In the genomic region with DNA sequence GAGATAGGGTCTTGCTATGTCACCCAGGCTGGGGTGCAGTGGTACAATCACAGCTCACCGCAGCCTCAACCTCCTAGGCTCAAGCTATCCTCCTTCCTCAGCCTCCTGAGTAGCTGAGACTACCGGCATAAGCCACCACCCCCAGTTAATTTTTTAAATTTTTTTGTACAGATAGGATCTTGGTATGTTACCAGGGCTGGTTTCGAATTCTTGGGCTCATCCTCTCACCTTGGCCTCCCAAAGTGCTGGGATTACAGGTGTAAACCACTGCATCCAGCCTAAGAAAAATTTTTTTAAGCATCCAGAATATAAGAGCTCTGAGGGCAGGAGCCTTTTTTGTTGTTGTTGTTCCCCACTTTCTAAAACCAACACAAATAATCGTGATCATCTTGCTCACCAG, we compare ENCODE assay signal across 27 cellular contexts. TPM values are rescaled to one million over a fixed set of nuclear protein-coding genes. Genes with fewer than 3 reads are reported as not detected.
"Had no signal": no experiment of that assay in that cellular context is flagged by ENCODE, and none has a peak within 500 bp of the region (broad histone marks: within the 10 kb centered on the region; RNA-seq: fewer than 3 reads in every experiment).

No MANE protein-coding gene starts in this region.

- H3K9me3 Mint-ChIP-seq: stimulated activated effector memory CD8-positive, alpha-beta T cell treated with anti-CD3 and anti-CD28 coated beads, Interleukin-12 subunit alpha, Interleukin-12 subunit beta, amount 100 ng/mL, for 72 hours; stimulated activated memory B cell treated with anti-CD40 and anti-IgM and Interleukin-4, amounts not matched to agents 10 μg/mL and 1 μg/mL and 100 μg/mL, for 72 hours; stimulated activated naive B cell treated with anti-CD40 and anti-IgM and Interleukin-4, amounts not matched to agents 10 μg/mL and 1 μg/mL and 100 μg/mL, for 72 hours; stimulated activated naive CD8-positive, alpha-beta T cell treated with anti-CD3 and anti-CD28 coated beads, Interleukin-15, amount 100 ng/mL, for 72 hours; stimulated activated naive CD8-positive, alpha-beta T cell treated with anti-CD3 and anti-CD28 coated beads, Interleukin-15, Interleukin-2, amounts not matched to agents 100 ng/mL and 50 ng/mL, for 24 hours; type B pancreatic cell had no signal

- H3K4me3 ChIP-seq: stomach, suprapubic skin, testis, thoracic aorta, thyroid gland, tibial artery, tibial nerve, transverse colon, upper lobe of left lung, upper lobe of right lung, uterus, vagina had no signal

- H3K27ac Mint-ChIP-seq: stimulated activated memory B cell treated with anti-CD40 and anti-IgM and Interleukin-4, amounts not matched to agents 10 μg/mL and 1 μg/mL and 100 μg/mL, for 72 hours; stimulated activated naive B cell treated with anti-CD40 and anti-IgM and Interleukin-4, amounts not matched to agents 10 μg/mL and 1 μg/mL and 100 μg/mL, for 72 hours; stimulated activated naive CD8-positive, alpha-beta T cell treated with anti-CD3 and anti-CD28 coated beads, Interleukin-15, amount 100 ng/mL, for 72 hours; stimulated activated naive CD8-positive, alpha-beta T cell treated with anti-CD3 and anti-CD28 coated beads, Interleukin-15, Interleukin-2, amounts not matched to agents 100 ng/mL and 50 ng/mL, for 24 hours; type B pancreatic cell had no signal

- H3K4me1 ChIP-seq: stomach, testis, thyroid gland, tibial artery, tibial nerve, transverse colon, upper lobe of left lung, upper lobe of right lung, uterus, vagina had no signal

- H3K4me3 Mint-ChIP-seq: stimulated activated effector memory CD8-positive, alpha-beta T cell treated with anti-CD3 and anti-CD28 coated beads, Interleukin-12 subunit alpha, Interleukin-12 subunit beta, amount 100 ng/mL, for 72 hours; stimulated activated memory B cell treated with anti-CD40 and anti-IgM and Interleukin-4, amounts not matched to agents 10 μg/mL and 1 μg/mL and 100 μg/mL, for 72 hours; stimulated activated naive B cell treated with anti-CD40 and anti-IgM and Interleukin-4, amounts not matched to agents 10 μg/mL and 1 μg/mL and 100 μg/mL, for 72 hours; stimulated activated naive CD8-positive, alpha-beta T cell treated with anti-CD3 and anti-CD28 coated beads, Interleukin-15, amount 100 ng/mL, for 72 hours; stimulated activated naive CD8-positive, alpha-beta T cell treated with anti-CD3 and anti-CD28 coated beads, Interleukin-15, Interleukin-2, amounts not matched to agents 100 ng/mL and 50 ng/mL, for 24 hours; type B pancreatic cell had no signal

- H3K36me3 ChIP-seq: uterus had no signal

- H3K4me1 Mint-ChIP-seq: stimulated activated effector memory CD8-positive, alpha-beta T cell treated with anti-CD3 and anti-CD28 coated beads, Interleukin-12 subunit alpha, Interleukin-12 subunit beta, amount 100 ng/mL, for 72 hours; stimulated activated memory B cell treated with anti-CD40 and anti-IgM and Interleukin-4, amounts not matched to agents 10 μg/mL and 1 μg/mL and 100 μg/mL, for 72 hours had no signal

- ATAC-seq: stimulated activated effector memory CD8-positive, alpha-beta T cell treated with anti-CD3 and anti-CD28 coated beads, Interleukin-12 subunit alpha, Interleukin-12 subunit beta, amount 100 ng/mL, for 72 hours; stimulated activated memory B cell treated with anti-CD40 and anti-IgM and Interleukin-4, amounts not matched to agents 10 μg/mL and 1 μg/mL and 100 μg/mL, for 72 hours; stimulated activated naive B cell treated with anti-CD40 and anti-IgM and Interleukin-4, amounts not matched to agents 10 μg/mL and 1 μg/mL and 100 μg/mL, for 72 hours; stimulated activated naive CD8-positive, alpha-beta T cell treated with anti-CD3 and anti-CD28 coated beads, Interleukin-15, amount 100 ng/mL, for 72 hours; stimulated activated naive CD8-positive, alpha-beta T cell treated with anti-CD3 and anti-CD28 coated beads, Interleukin-15, Interleukin-2, amounts not matched to agents 100 U/mL and 50 U/mL, for 24 hours; upper lobe of right lung had no signal

- DNase-seq: stimulated activated CD4-positive, alpha-beta T cell treated with anti-CD3 and anti-CD28 coated beads, Interleukin-2, amount 100 ng/mL, for 48 hours; stimulated activated CD4-positive, alpha-beta T cell treated with anti-CD3 and anti-CD28 coated beads, Interleukin-4, amount 100 ng/mL, for 1 hour; stimulated activated CD4-positive, alpha-beta T cell treated with anti-CD3 and anti-CD28 coated beads, Interleukin-4, amount 100 ng/mL, for 24 hours; stimulated activated CD4-positive, alpha-beta T cell treated with anti-CD3 and anti-CD28 coated beads, Interleukin-4, amount 100 ng/mL, for 4 hours; stimulated activated CD8-positive, alpha-beta memory T cell treated with anti-CD3 and anti-CD28 coated beads, Interleukin-4, amount 100 ng/mL, for 48 hours; stimulated activated naive B cell treated with anti-CD40 and anti-IgM and Interleukin-4, amounts not matched to agents 10 μg/mL and 1 μg/mL and 100 μg/mL, for 72 hours; stimulated activated naive CD4-positive, alpha-beta T cell; stimulated activated naive CD4-positive, alpha-beta T cell treated with Interleukin-2 at 50 U/mL for 16 hours; stimulated activated naive CD8-positive, alpha-beta T cell treated with anti-CD3 and anti-CD28 coated beads, Interleukin-15, amount 100 ng/mL, for 72 hours; stimulated activated naive CD8-positive, alpha-beta T cell treated with anti-CD3 and anti-CD28 coated beads, Interleukin-15, Interleukin-2, amounts not matched to agents 100 U/mL and 50 U/mL, for 24 hours; stomach; substantia nigra; testis; thyroid gland; tibial artery; transverse colon; upper lobe of left lung; upper lobe of right lung; uterus had no signal

- H3K27me3 Mint-ChIP-seq: stimulated activated memory B cell treated with anti-CD40 and anti-IgM and Interleukin-4, amounts not matched to agents 10 μg/mL and 1 μg/mL and 100 μg/mL, for 72 hours; stimulated activated naive B cell treated with anti-CD40 and anti-IgM and Interleukin-4, amounts not matched to agents 10 μg/mL and 1 μg/mL and 100 μg/mL, for 72 hours; stimulated activated naive CD8-positive, alpha-beta T cell treated with anti-CD3 and anti-CD28 coated beads, Interleukin-15, amount 100 ng/mL, for 72 hours; stimulated activated naive CD8-positive, alpha-beta T cell treated with anti-CD3 and anti-CD28 coated beads, Interleukin-15, Interleukin-2, amounts not matched to agents 100 ng/mL and 50 ng/mL, for 24 hours; type B pancreatic cell had no signal

- H3K9me3 ChIP-seq: stomach, suprapubic skin, testis, thoracic aorta, thyroid gland, tibial artery, tibial nerve, transverse colon, upper lobe of left lung, upper lobe of right lung, uterus, vagina had no signal

- H3K27ac ChIP-seq: stomach, suprapubic skin, testis, thoracic aorta, thyroid gland, tibial artery, tibial nerve, transverse colon, upper lobe of left lung, upper lobe of right lung, uterus, vagina had no signal

- H3K27me3 ChIP-seq: stomach, suprapubic skin, testis, thyroid gland, tibial artery, tibial nerve, transverse colon, upper lobe of left lung, upper lobe of right lung, uterus, vagina had no signal

RNA-seq across cellular contexts. Expression of gene MAP6D1, which starts 14.4 kb away (rescaled TPM):
- total RNA-seq: vagina had no signal
